Comparison of ENCODE assay signal across 18 cellular contexts in the genomic region with DNA sequence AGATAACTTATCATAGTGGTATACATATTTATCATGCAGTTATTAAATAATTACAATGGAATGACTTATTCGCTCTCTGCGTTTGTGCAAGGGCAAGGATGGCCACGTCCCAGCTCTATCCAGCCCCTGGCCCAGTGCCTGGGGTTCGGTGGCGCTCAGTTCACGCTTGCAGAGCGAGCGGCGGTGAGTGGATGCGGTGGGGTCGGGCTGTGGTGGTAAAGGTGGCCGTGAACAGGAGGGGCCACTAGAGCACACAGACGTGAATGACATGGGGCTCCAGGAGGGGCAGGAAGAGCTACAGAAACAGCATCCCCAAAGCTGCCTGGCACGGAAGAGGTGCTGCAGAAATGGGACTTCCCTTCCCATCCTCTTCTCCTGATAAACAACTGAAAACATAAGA. TPM values are rescaled to one million over a fixed set of nuclear protein-coding genes. Genes with fewer than 3 reads are reported as not detected.
A peak's percentile ranks its signal among the peaks of the same experiment; 100 is the strongest.
DNase-seq lines count a peak whose midpoint lies in the region; ATAC-seq and TF ChIP-seq lines count a peak whose summit lies in the region.
"Had no signal": no experiment of that assay in that cellular context is flagged by ENCODE, and none has a peak within 500 bp of the region (broad histone marks: within the 10 kb centered on the region; RNA-seq: fewer than 3 reads in every experiment).

No MANE protein-coding gene starts in this region.

- H3K27me3 ChIP-seq in hepatocyte = no peaks in the 10 kb centered on the region
- H3K27me3 ChIP-seq in upper lobe of right lung = peaks cover 5% of the 10 kb centered on the region
- no peaks in the 10 kb centered on the region for H3K27me3 ChIP-seq in upper lobe of left lung
- H3K27me3 ChIP-seq: SJCRH30 had no signal

- H4K20me1 ChIP-seq in hepatocyte (ENCODE audit: insufficient read depth, poor library complexity, severe bottlenecking) = no peaks in the 10 kb centered on the region

- H3K9me3 ChIP-seq in hepatocyte (ENCODE audit: low read depth) (no peaks in the 10 kb centered on the region), upper lobe of right lung (no peaks in the 10 kb centered on the region), upper lobe of left lung (no peaks in the 10 kb centered on the region)
- H3K9me3 ChIP-seq: SJCRH30 had no signal

- no peak overlapping the region for H3K4me2 ChIP-seq in hepatocyte

- peaks cover 10% of the 10 kb centered on the region for H3K4me1 ChIP-seq in hepatocyte (ENCODE audit: insufficient read depth)
- H3K4me1 ChIP-seq in upper lobe of right lung = peaks cover 27% of the 10 kb centered on the region
- peaks cover 4 to 29% (median 15%) of the 10 kb centered on the region in 4 donors for H3K4me1 ChIP-seq in upper lobe of left lung

- 92% methylated on average over 14 of the region's 14 CpGs for WGBS in hepatocyte (ENCODE audit: low lambda C conversion rate, missing lambda C conversion rate)
- 45 to 53% methylated on average over 14 of the region's 14 CpGs for WGBS in upper lobe of left lung, 2 donors

- no peak overlapping the region for H3K4me3 ChIP-seq in hepatocyte
- H3K4me3 ChIP-seq in upper lobe of right lung = no peak overlapping the region
- no peak overlapping the region for H3K4me3 ChIP-seq in upper lobe of left lung
- H3K4me3 ChIP-seq: GM23248, SJCRH30 had no signal

- DNase-seq in activated T-cell treated with anti-CD3 and anti-CD28 coated beads, Interleukin-2, amount 50 U/mL, for 4 hours = no peak
- no peak for DNase-seq in activated T-cell treated with anti-CD3 and anti-CD28 coated beads, Interleukin-2, amount 50 U/mL, for 72 hours
- peak; percentile 45 to 55 for DNase-seq in Kasumi-1 (lab: John Stamatoyannopoulos, UW)
- DNase-seq in hepatocyte (ENCODE audit: low spot score) = no peak
- no peak for DNase-seq in upper lobe of right lung
- no peak for DNase-seq in NCI-H510A (lab: John Stamatoyannopoulos, UW)
- DNase-seq in upper lobe of left lung = no peak
- DNase-seq: CD4-positive, alpha-beta memory T cell; DMS79; GM23248; KBM-7; NCI-H1092 treated with DMSO at 0.1 percent for 48 hours; NCI-H187 treated with DMSO at 0.1 percent for 48 hours; NCI-H510A treated with DMSO at 0.1 percent for 48 hours; RPMI8226; SJCRH30 had no signal

- TF ChIP-seq EP300 in upper lobe of left lung (IDR thresholded peaks at IDR 0.05) = no peak

- ATAC-seq in activated T-cell treated with anti-CD3 and anti-CD28 coated beads, Interleukin-2, amount 50 U/mL, for 4 hours = no peak
- ATAC-seq in activated T-cell treated with anti-CD3 and anti-CD28 coated beads, Interleukin-2, amount 50 U/mL, for 72 hours (replicated peaks in 1 of 2) = no peak
- ATAC-seq in stimulated activated memory B cell treated with anti-CD40 and anti-IgM and Interleukin-4, amounts not matched to agents 10 μg/mL and 1 μg/mL and 100 μg/mL, for 72 hours = no peak
- no peak for ATAC-seq in upper lobe of right lung
- no peak for ATAC-seq in upper lobe of left lung (ENCODE audit: low FRiP score in 2 of 2)

- no peaks in the 10 kb centered on the region for H3K36me3 Mint-ChIP-seq in activated T-cell treated with anti-CD3 and anti-CD28 coated beads, Interleukin-2, amount 50 U/mL, for 4 hours (ENCODE audit: insufficient read depth)
- H3K36me3 Mint-ChIP-seq in activated T-cell treated with anti-CD3 and anti-CD28 coated beads, Interleukin-2, amount 50 U/mL, for 72 hours (ENCODE audit: insufficient read depth in 2 of 2) = peaks cover 0 to 1% of the 10 kb centered on the region in 2 donors
- peaks cover 14% of the 10 kb centered on the region for H3K36me3 Mint-ChIP-seq in stimulated activated memory B cell treated with anti-CD40 and anti-IgM and Interleukin-4, amounts not matched to agents 10 μg/mL and 1 μg/mL and 100 μg/mL, for 72 hours
- H3K36me3 Mint-ChIP-seq: CD4-positive, alpha-beta memory T cell had no signal

- no peaks in the 10 kb centered on the region for H3K9me2 ChIP-seq in hepatocyte (replicated peaks; ENCODE audit: insufficient read depth)

- H3K36me3 ChIP-seq in hepatocyte (replicated peaks; ENCODE audit: insufficient read depth, low read depth) (no peaks in the 10 kb centered on the region), upper lobe of right lung (no peaks in the 10 kb centered on the region), upper lobe of left lung (no peaks in the 10 kb centered on the region)
- H3K36me3 ChIP-seq: SJCRH30 had no signal

- H3K4me3 Mint-ChIP-seq in activated T-cell treated with anti-CD3 and anti-CD28 coated beads, Interleukin-2, amount 50 U/mL, for 4 hours = peak overlapping the region; percentile 53
- H3K4me3 Mint-ChIP-seq in activated T-cell treated with anti-CD3 and anti-CD28 coated beads, Interleukin-2, amount 50 U/mL, for 72 hours = peak overlapping the region in 1 of 2 donors; percentile 54
- no peak overlapping the region for H3K4me3 Mint-ChIP-seq in stimulated activated memory B cell treated with anti-CD40 and anti-IgM and Interleukin-4, amounts not matched to agents 10 μg/mL and 1 μg/mL and 100 μg/mL, for 72 hours
- H3K4me3 Mint-ChIP-seq: CD4-positive, alpha-beta memory T cell had no signal

- TF ChIP-seq CTCF in hepatocyte (IDR thresholded peaks at IDR 0.05; ENCODE audit: poor library complexity) (no peak), upper lobe of right lung (IDR thresholded peaks at IDR 0.05) (no peak), upper lobe of left lung (IDR thresholded peaks at IDR 0.05) (no peak)

- H3K27ac Mint-ChIP-seq in activated T-cell treated with anti-CD3 and anti-CD28 coated beads, Interleukin-2, amount 50 U/mL, for 72 hours = no peak overlapping the region
- H3K27ac Mint-ChIP-seq in stimulated activated memory B cell treated with anti-CD40 and anti-IgM and Interleukin-4, amounts not matched to agents 10 μg/mL and 1 μg/mL and 100 μg/mL, for 72 hours = peak overlapping the region; percentile 15

- no peak overlapping the region for H2AFZ ChIP-seq in hepatocyte
- H2AFZ ChIP-seq: GM23248 had no signal

- H3K9me3 Mint-ChIP-seq in activated T-cell treated with anti-CD3 and anti-CD28 coated beads, Interleukin-2, amount 50 U/mL, for 4 hours = no peaks in the 10 kb centered on the region
- no peaks in the 10 kb centered on the region for H3K9me3 Mint-ChIP-seq in activated T-cell treated with anti-CD3 and anti-CD28 coated beads, Interleukin-2, amount 50 U/mL, for 72 hours
- no peaks in the 10 kb centered on the region for H3K9me3 Mint-ChIP-seq in stimulated activated memory B cell treated with anti-CD40 and anti-IgM and Interleukin-4, amounts not matched to agents 10 μg/mL and 1 μg/mL and 100 μg/mL, for 72 hours
- H3K9me3 Mint-ChIP-seq: CD4-positive, alpha-beta memory T cell had no signal

- peaks cover 36% of the 10 kb centered on the region for H3K4me1 Mint-ChIP-seq in activated T-cell treated with anti-CD3 and anti-CD28 coated beads, Interleukin-2, amount 50 U/mL, for 4 hours (ENCODE audit: low read depth)
- H3K4me1 Mint-ChIP-seq in activated T-cell treated with anti-CD3 and anti-CD28 coated beads, Interleukin-2, amount 50 U/mL, for 72 hours (ENCODE audit: low read depth) = peaks cover 54% of the 10 kb centered on the region
- H3K4me1 Mint-ChIP-seq in stimulated activated memory B cell treated with anti-CD40 and anti-IgM and Interleukin-4, amounts not matched to agents 10 μg/mL and 1 μg/mL and 100 μg/mL, for 72 hours = peaks cover 85% of the 10 kb centered on the region

- TF ChIP-seq POLR2A in upper lobe of left lung (IDR thresholded peaks at IDR 0.05) = no peak

- H3K79me2 ChIP-seq in hepatocyte = no peaks in the 10 kb centered on the region

- peaks cover 4% of the 10 kb centered on the region for H3K27me3 Mint-ChIP-seq in activated T-cell treated with anti-CD3 and anti-CD28 coated beads, Interleukin-2, amount 50 U/mL, for 4 hours (ENCODE audit: low read depth)
- peaks cover 33% of the 10 kb centered on the region for H3K27me3 Mint-ChIP-seq in activated T-cell treated with anti-CD3 and anti-CD28 coated beads, Interleukin-2, amount 50 U/mL, for 72 hours (ENCODE audit: low read depth)
- H3K27me3 Mint-ChIP-seq in stimulated activated memory B cell treated with anti-CD40 and anti-IgM and Interleukin-4, amounts not matched to agents 10 μg/mL and 1 μg/mL and 100 μg/mL, for 72 hours = no peaks in the 10 kb centered on the region

- H3K27ac ChIP-seq in hepatocyte = peak overlapping the region; percentile 43
- H3K27ac ChIP-seq in upper lobe of right lung = no peak overlapping the region
- no peak overlapping the region for H3K27ac ChIP-seq in upper lobe of left lung
- H3K27ac ChIP-seq: GM23248, SJCRH30 had no signal

- intact Hi-C loops in upper lobe of right lung (cut with DNase I) = no loop called here

RNA-seq across cellular contexts. Expression of a gene that starts 28.4 kb away (rescaled TPM):
- 100 to 1,000 TPM; 561 to 775 (median 745) TPM for total RNA-seq in activated T-cell treated with anti-CD3 and anti-CD28 coated beads, Interleukin-2, amount 50 U/mL, for 4 hours
- 10 to 100 TPM; 46.8 to 52.4 TPM for total RNA-seq in activated T-cell treated with anti-CD3 and anti-CD28 coated beads, Interleukin-2, amount 50 U/mL, for 72 hours
- total RNA-seq in hepatocyte (7.2 and 8.4 TPM in 2 replicates), upper lobe of right lung (43.1 TPM), upper lobe of left lung (100 to 1,000 TPM in 1 of 6 donors, 10 to 100 TPM in 5; 41.5 to 141 (median 72.8) TPM)
- 4.7 and 6.9 TPM in 2 replicates for polyA plus RNA-seq in hepatocyte
- total RNA-seq: GM23248, MCF 10A, SJCRH30 had no signal

Comparison
In these comparisons a context has a peak if more than half of its experiments do, and no peak if none do; other contexts are left out.
1. DNase-seq: peak in Kasumi-1 (2 of 2); none in activated T-cell treated with anti-CD3 and anti-CD28 coated beads, Interleukin-2, amount 50 U/mL, for 4 hours (single experiment), activated T-cell treated with anti-CD3 and anti-CD28 coated beads, Interleukin-2, amount 50 U/mL, for 72 hours (0 of 2), hepatocyte (single experiment), upper lobe of right lung (single experiment), NCI-H510A (single experiment) and upper lobe of left lung (0 of 2).